Comparison of ENCODE assay signal across 16 cellular contexts in genomic region chr18:31325051-31325450, GRCh38. TPM values are rescaled to one million over a fixed set of nuclear protein-coding genes. Genes with fewer than 3 reads are reported as not detected.
A peak's percentile ranks its signal among the peaks of the same experiment; 100 is the strongest.
DNase-seq lines count a peak whose midpoint lies in the region; ATAC-seq, FAIRE-seq and TF ChIP-seq lines count a peak whose summit lies in the region.
"Had no signal": no experiment of that assay in that cellular context is flagged by ENCODE, and none has a peak within 500 bp of the region (broad histone marks: within the 10 kb centered on the region; RNA-seq: fewer than 3 reads in every experiment).

No MANE protein-coding gene starts in this region.

- DNase-seq in A549 (ENCODE audit: low read depth in 1 of 2, low spot score in 1 of 2) (peak in 1 of 2 experiments; percentile 30), PC-3 (peak; percentile 75), endothelial cell of umbilical vein (ENCODE audit: low read depth, low spot score) (peak; percentile 78), right lobe of liver (no peak), NCI-H1436 (lab: John Stamatoyannopoulos, UW) (no peak), NCI-H1436 treated with DMSO at 0.1 percent for 48 hours (lab: John Stamatoyannopoulos, UW) (no peak)
- no peak for DNase-seq in stimulated activated CD4-positive, alpha-beta T cell treated with anti-CD3 and anti-CD28 coated beads, Interleukin-4, amount 100 ng/mL, for 1 hour
- DNase-seq: activated CD4-positive, alpha-beta memory T cell treated with anti-CD3 and anti-CD28 coated beads, Interleukin-2, amount 10 ng/mL, durations not matched to agents 7 days and 5 days; H7; hippocampal formation; mesendoderm; NCI-H1092 treated with DMSO at 0.1 percent for 48 hours; NCI-H2227 treated with DMSO at 0.1 percent for 48 hours; SJCRH30 had no signal

- CTCF ChIA-PET in A549 (lab: Yijun Ruan, JAX) (no interaction called here), PC-3 (lab: Charles Lee) (no interaction called here), endothelial cell of umbilical vein (lab: Charles Lee) (interaction anchor here (0.5 kb wide), 1 partner anchor 14 kb away, joined by 3 read pairs; no protein-coding TSS in a partner anchor)

- H4K20me1 ChIP-seq in PC-3 (ENCODE audit: low read length) (no peaks in the 10 kb centered on the region), endothelial cell of umbilical vein (replicated peaks; ENCODE audit: control insufficient read depth, extremely low read depth, insufficient read depth, low read length) (no peaks in the 10 kb centered on the region)

- ATAC-seq in A549 (no peak), PC-3 (peak; percentile 86), right lobe of liver (peak; percentile 83 to 98 (median 90)), HG03432 (IDR thresholded peaks at IDR 0.05; ENCODE audit: unreplicated experiment) (no peak)
- ATAC-seq: body of pancreas had no signal

- H3K9me3 ChIP-seq in A549, result no peaks in the 10 kb centered on the region
- no peaks in the 10 kb centered on the region for H3K9me3 ChIP-seq in PC-3 (ENCODE audit: low read length)
- no peaks in the 10 kb centered on the region for H3K9me3 ChIP-seq in endothelial cell of umbilical vein (replicated peaks; ENCODE audit: control insufficient read depth, insufficient read depth, low read length)
- H3K9me3 ChIP-seq in right lobe of liver, result no peaks in the 10 kb centered on the region
- H3K9me3 ChIP-seq: body of pancreas, SJCRH30 had no signal

- H3K79me2 ChIP-seq in PC-3 (ENCODE audit: low read length) (no peaks in the 10 kb centered on the region), endothelial cell of umbilical vein (ENCODE audit: control insufficient read depth, insufficient read depth, low read length) (no peaks in the 10 kb centered on the region)

- H3K27me3 ChIP-seq in PC-3 (ENCODE audit: low read length), result no peaks in the 10 kb centered on the region
- no peaks in the 10 kb centered on the region for H3K27me3 ChIP-seq in endothelial cell of umbilical vein (ENCODE audit: control insufficient read depth in 2 of 2, insufficient read depth in 2 of 2, low read length in 2 of 2)
- H3K27me3 ChIP-seq in right lobe of liver, result no peaks in the 10 kb centered on the region
- H3K27me3 ChIP-seq: body of pancreas, SJCRH30 had no signal

- H3K9me2 ChIP-seq in PC-3 (replicated peaks; ENCODE audit: low read length), result no peaks in the 10 kb centered on the region

- no peak for FAIRE-seq in A549 (lab: Jason Lieb, UNC)
- no peak for FAIRE-seq in endothelial cell of umbilical vein (lab: Jason Lieb, UNC)

- H3K36me3 ChIP-seq in PC-3 (ENCODE audit: low read depth, low read length), result no peaks in the 10 kb centered on the region
- no peaks in the 10 kb centered on the region for H3K36me3 ChIP-seq in endothelial cell of umbilical vein (ENCODE audit: control insufficient read depth in 2 of 2, extremely low read depth in 1 of 2, insufficient read depth in 2 of 2, low read length in 2 of 2)
- no peaks in the 10 kb centered on the region for H3K36me3 ChIP-seq in right lobe of liver
- H3K36me3 ChIP-seq: SJCRH30 had no signal

- H2AFZ ChIP-seq in PC-3 (ENCODE audit: low read length) (no peak overlapping the region), endothelial cell of umbilical vein (ENCODE audit: low read depth, low read length) (no peak overlapping the region)

- no TSS peak for BruUV-seq in PC-3 (replicated peaks; lab: Mats Ljungman, UMichigan)
- no TSS peak for BruUV-seq in endothelial cell of umbilical vein (replicated peaks; lab: Mats Ljungman, UMichigan)

- POLR2A ChIA-PET in A549 (lab: Yijun Ruan, JAX) (interaction anchor here (0.6 kb wide), 1 partner anchor 35 kb away, joined by 6 read pairs; no protein-coding TSS in a partner anchor), PC-3 (lab: Charles Lee; ENCODE audit: unreplicated experiment) (interaction anchor here (0.6 kb wide), 1 partner anchor 77 kb away, joined by 5 read pairs; no protein-coding TSS in a partner anchor), endothelial cell of umbilical vein (lab: Charles Lee) (no interaction called here)

- 29% methylated on average over 3 of the region's 3 CpGs for WGBS in A549 (ENCODE audit: missing lambda C conversion rate)
- WGBS in right lobe of liver (ENCODE audit: insufficient coverage, low coverage, low lambda C conversion rate, missing lambda C conversion rate), result 35% methylated on average over 3 of the region's 3 CpGs

- no peaks in the 10 kb centered on the region for H3F3A ChIP-seq in PC-3 (ENCODE audit: low read length, unreplicated experiment)

- no peak for TF ChIP-seq EP300 in A549 (IDR thresholded peaks at IDR 0.05)

- intact Hi-C loops in PC-3 (cut with micrococcal nuclease) (loop anchor here (5.0 kb wide), 1 partner anchor 187 kb away; no protein-coding TSS in a partner anchor), endothelial cell of umbilical vein (cut with micrococcal nuclease) (no loop called here), right lobe of liver (cut with DNase I) (no loop called here)

- H3K4me1 ChIP-seq in A549, result peaks cover 8% of the 10 kb centered on the region; the same call in 1 of the 3 replicates
- peaks cover 11% of the 10 kb centered on the region for H3K4me1 ChIP-seq in PC-3 (ENCODE audit: insufficient read depth, low read length)
- no peaks in the 10 kb centered on the region for H3K4me1 ChIP-seq in endothelial cell of umbilical vein (ENCODE audit: control insufficient read depth, extremely low read depth, insufficient read depth, low read length)
- H3K4me1 ChIP-seq in right lobe of liver, result no peaks in the 10 kb centered on the region
- H3K4me1 ChIP-seq: body of pancreas, SJCRH30 had no signal

- H3K4me3 ChIP-seq in A549 (no peak overlapping the region), PC-3 (ENCODE audit: low read length) (no peak overlapping the region), endothelial cell of umbilical vein (replicated peaks in 1 of 3; ENCODE audit: insufficient read depth in 1 of 3, low read depth in 1 of 3, low read length in 3 of 3) (no peak overlapping the region), right lobe of liver (no peak overlapping the region)
- H3K4me3 ChIP-seq: body of pancreas, SJCRH30 had no signal

- TF ChIP-seq POLR2A in A549 (IDR thresholded peaks at IDR 0.05; ENCODE audit: low read length) (no peak), endothelial cell of umbilical vein (IDR thresholded peaks at IDR 0.05; ENCODE audit: low read depth, low read length) (no peak), right lobe of liver (IDR thresholded peaks at IDR 0.05) (no peak)

- no peak for TF ChIP-seq RAD21 in A549 (conservative IDR thresholded peaks at IDR 0.05 in 1 of 2, IDR thresholded peaks at IDR 0.05 in 1 of 2)

- peak overlapping the region; percentile 29; the same call in 1 of the 2 replicates for H3K9ac ChIP-seq in PC-3 (ENCODE audit: low read length)
- no peak overlapping the region for H3K9ac ChIP-seq in endothelial cell of umbilical vein (replicated peaks; ENCODE audit: extremely low read depth, insufficient read depth, low read length)

- no peak overlapping the region for H3K27ac ChIP-seq in A549
- peak overlapping the region; percentile 74 for H3K27ac ChIP-seq in PC-3 (ENCODE audit: low read length)
- H3K27ac ChIP-seq in endothelial cell of umbilical vein (ENCODE audit: insufficient read depth, low read depth, low read length), result no peak overlapping the region
- H3K27ac ChIP-seq in right lobe of liver, result no peak overlapping the region
- H3K27ac ChIP-seq: body of pancreas, SJCRH30 had no signal

- TF ChIP-seq CTCF in A549 (IDR thresholded peaks at IDR 0.05) (no peak), PC-3 (conservative IDR thresholded peaks at IDR 0.05; ENCODE audit: low read depth, low read length) (no peak), endothelial cell of umbilical vein (IDR thresholded peaks at IDR 0.05; ENCODE audit: extremely low read depth in 1 of 2, insufficient read depth in 1 of 2, low read depth in 1 of 2, low read length in 2 of 2) (no peak), right lobe of liver (IDR thresholded peaks at IDR 0.05) (no peak)

- H3K4me2 ChIP-seq in A549 (peak overlapping the region; percentile 38), PC-3 (ENCODE audit: low read length) (peak overlapping the region; percentile 54), endothelial cell of umbilical vein (ENCODE audit: insufficient read depth, low read length) (no peak overlapping the region)

- dilution Hi-C loops in endothelial cell of umbilical vein (cut with MboI; ENCODE audit: extremely low pct_ligation_motif_present, low sequenced_read_pairs), result no loop called here

- H3K9me1 ChIP-seq in endothelial cell of umbilical vein (replicated peaks; ENCODE audit: control insufficient read depth, extremely low read depth, insufficient read depth, low read length), result no peaks in the 10 kb centered on the region

RNA-seq across cellular contexts. Expression of gene DSG1, which starts 7.1 kb away (rescaled TPM):
- polyA plus RNA-seq in A549 (2011; rRNA removed) (not detected in 2 replicates), A549 (2017; fragmentation: RNase III; extraction: RNeasy Plus Mini Kit Qiagen cat#74134 plus additional on column Dnase treatment) (not detected in 3 replicates), endothelial cell of umbilical vein (not detected in 2 replicates)
- not detected in 2 replicates for polyA plus RNA-seq in A549 (2012; cell fraction: cytosol; rRNA removed)
- not detected in 2 replicates for polyA plus RNA-seq in A549 (2012; cell fraction: nucleus; rRNA removed)
- polyA minus RNA-seq in A549 (2011; rRNA and poly(A)+ RNA removed), result not detected in 2 replicates
- total RNA-seq in PC-3 (2014; rRNA removed) (not detected in 2 replicates), endothelial cell of umbilical vein (not detected in 2 replicates), right lobe of liver (1 to 10 TPM in 3 of 6 experiments, under 1 TPM in 3; 0.29 to 4.3 (median 1.4) TPM)
- polyA plus RNA-seq in endothelial cell of umbilical vein (2011; cell fraction: cytosol; rRNA removed), result not detected in 2 replicates
- polyA plus RNA-seq in endothelial cell of umbilical vein (2011; cell fraction: nucleus; rRNA removed), result not detected in 2 replicates
- not detected in 2 replicates for polyA plus RNA-seq in endothelial cell of umbilical vein (2012)
- polyA minus RNA-seq in endothelial cell of umbilical vein, result not detected in 2 replicates
- polyA minus RNA-seq in endothelial cell of umbilical vein (2011; cell fraction: cytosol; rRNA and poly(A)+ RNA removed), result not detected
- not detected in 2 replicates for polyA minus RNA-seq in endothelial cell of umbilical vein (2011; cell fraction: nucleus; rRNA and poly(A)+ RNA removed)
- total RNA-seq: activated CD4-positive, alpha-beta memory T cell treated with anti-CD3 and anti-CD28 coated beads, Interleukin-2, amount 10 ng/mL, durations not matched to agents 7 days and 5 days; SJCRH30 had no signal

RNA-seq across cellular contexts. Expression of gene DSG4, which starts 51.5 kb away (rescaled TPM):
- 0.03 and 0.07 TPM in 2 replicates for polyA plus RNA-seq in A549 (2011; rRNA removed)
- not detected in 2 replicates for polyA plus RNA-seq in A549 (2012; cell fraction: cytosol; rRNA removed)
- polyA plus RNA-seq in A549 (2012; cell fraction: nucleus; rRNA removed), result not detected in 2 replicates
- not detected in 3 replicates for polyA plus RNA-seq in A549 (2017; fragmentation: RNase III; extraction: RNeasy Plus Mini Kit Qiagen cat#74134 plus additional on column Dnase treatment)
- 0.05 TPM in 1 of 2 replicates, not detected in the other for polyA minus RNA-seq in A549 (2011; rRNA and poly(A)+ RNA removed)
- total RNA-seq in PC-3 (2014; rRNA removed), result 0.04 TPM in 1 of 2 replicates, not detected in the other
- not detected in 2 replicates for total RNA-seq in endothelial cell of umbilical vein
- not detected in 2 replicates for polyA plus RNA-seq in endothelial cell of umbilical vein
- polyA plus RNA-seq in endothelial cell of umbilical vein (2011; cell fraction: cytosol; rRNA removed), result not detected in 2 replicates
- not detected in 2 replicates for polyA plus RNA-seq in endothelial cell of umbilical vein (2011; cell fraction: nucleus; rRNA removed)
- polyA plus RNA-seq in endothelial cell of umbilical vein (2012), result not detected in 2 replicates
- not detected in 2 replicates for polyA minus RNA-seq in endothelial cell of umbilical vein
- polyA minus RNA-seq in endothelial cell of umbilical vein (2011; cell fraction: cytosol; rRNA and poly(A)+ RNA removed), result not detected
- polyA minus RNA-seq in endothelial cell of umbilical vein (2011; cell fraction: nucleus; rRNA and poly(A)+ RNA removed), result not detected in 2 replicates
- not detected for total RNA-seq in right lobe of liver
- total RNA-seq: activated CD4-positive, alpha-beta memory T cell treated with anti-CD3 and anti-CD28 coated beads, Interleukin-2, amount 10 ng/mL, durations not matched to agents 7 days and 5 days; body of pancreas; H7; SJCRH30 had no signal

Comparison
In these comparisons a context has a peak if more than half of its experiments do, and no peak if none do; other contexts are left out.
1. ATAC-seq: peak in PC-3 (single experiment) and right lobe of liver (4 of 4); none in A549 (0 of 2) and HG03432 (single experiment).
2. DNase-seq: peak in PC-3 (single experiment) and endothelial cell of umbilical vein (single experiment); none in right lobe of liver (0 of 3), NCI-H1436 (single experiment), stimulated activated CD4-positive, alpha-beta T cell treated with anti-CD3 and anti-CD28 coated beads, Interleukin-4, amount 100 ng/mL, for 1 hour (single experiment) and NCI-H1436 treated with DMSO at 0.1 percent for 48 hours (single experiment).